Comparison of ENCODE assay signal across 8 cellular contexts in the genomic region with DNA sequence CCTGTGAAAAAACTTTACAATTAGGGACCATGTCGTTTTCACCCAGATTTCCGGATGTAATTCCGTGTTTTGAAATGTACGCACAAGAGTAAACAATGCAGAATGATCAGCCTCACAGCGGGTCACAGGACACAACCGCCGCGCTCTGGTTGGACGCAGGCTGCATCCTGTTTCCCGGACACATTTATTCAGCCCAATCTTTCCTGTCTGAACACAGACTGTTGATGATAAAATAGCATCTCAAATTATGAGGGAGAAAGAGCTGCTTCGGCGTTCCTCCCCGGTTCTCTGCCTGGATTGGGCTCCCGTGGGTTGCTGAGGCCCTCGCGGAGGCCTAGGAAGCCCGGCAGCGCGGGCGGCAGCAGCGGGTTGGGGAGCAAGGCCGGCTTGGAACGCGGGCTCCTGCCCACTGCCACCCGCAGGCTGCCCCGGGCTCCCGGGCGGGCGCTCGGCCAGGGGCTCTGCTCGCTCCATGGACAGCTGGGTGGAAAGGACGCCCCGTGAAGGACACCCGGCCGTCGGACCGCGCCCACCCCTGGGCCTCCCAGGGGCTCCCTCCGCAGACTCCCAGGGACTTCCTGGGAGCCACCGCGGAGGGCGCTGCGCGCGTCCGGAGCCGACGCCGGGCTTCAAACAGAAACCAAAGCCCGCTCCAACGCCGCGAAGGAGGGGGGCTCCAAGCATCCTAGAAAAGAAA.
DNase-seq lines count a peak whose midpoint lies in the region; ATAC-seq, FAIRE-seq and TF ChIP-seq lines count a peak whose summit lies in the region.

No MANE protein-coding gene starts in this region.

- intact Hi-C loops in naive thymus-derived CD4-positive, alpha-beta T cell (cut with micrococcal nuclease): no loop called here

- H3K4me1 Mint-ChIP-seq in naive thymus-derived CD4-positive, alpha-beta T cell: peaks cover 0 to 5% (median 3%) of the 10 kb centered on the region in 7 donors

- no peaks in the 10 kb centered on the region for H3K9me3 ChIP-seq in WERI-Rb-1 (ENCODE audit: severe bottlenecking)
- H3K9me3 ChIP-seq in naive thymus-derived CD4-positive, alpha-beta T cell (ENCODE audit: control insufficient read depth in 2 of 3, low read length in 3 of 3): no peaks in the 10 kb centered on the region

- peak overlapping the region; percentile 61 for H3K4me3 ChIP-seq in WERI-Rb-1 (ENCODE audit: low read depth, low read length)
- no peak overlapping the region for H3K4me3 ChIP-seq in naive thymus-derived CD4-positive, alpha-beta T cell (ENCODE audit: low read length)

- in situ Hi-C loops in GM13977 (cut with MboI; ENCODE audit: low pct_unique_long_range_greater_than_20kb, low sequenced_read_pairs, unreplicated experiment): no loop called here

- CTCF ChIA-PET in naive thymus-derived CD4-positive, alpha-beta T cell (lab: Charles Lee): no interaction called here

- H3K27ac ChIP-seq in WERI-Rb-1: peak overlapping the region; percentile 89
- H3K27ac ChIP-seq in naive thymus-derived CD4-positive, alpha-beta T cell (ENCODE audit: low read depth, low read length): no peak overlapping the region

- POLR2A ChIA-PET in naive thymus-derived CD4-positive, alpha-beta T cell (lab: Charles Lee): no interaction called here

- FAIRE-seq in frontal cortex (lab: Jason Lieb, UNC): no peak

- H3K27me3 ChIP-seq in WERI-Rb-1 (ENCODE audit: insufficient read depth, low read depth, severe bottlenecking): no peaks in the 10 kb centered on the region
- H3K27me3 ChIP-seq in naive thymus-derived CD4-positive, alpha-beta T cell (ENCODE audit: control insufficient read depth in 2 of 2, insufficient read depth in 2 of 2, low read length in 2 of 2): no peaks in the 10 kb centered on the region

- H3K27ac Mint-ChIP-seq in naive thymus-derived CD4-positive, alpha-beta T cell: peak overlapping the region in 1 of 9 donors; percentile 54

- TF ChIP-seq CTCF in GM13977 (IDR thresholded peaks at IDR 0.05; ENCODE audit: extremely low read depth, insufficient read depth, missing control alignments) (no peak), WERI-Rb-1 (IDR thresholded peaks at IDR 0.05; ENCODE audit: low read depth, low read length) (peak; percentile 70)

- peak overlapping the region in 6 of 10 donors; percentile 9 to 77 (median 42) for H3K4me3 Mint-ChIP-seq in naive thymus-derived CD4-positive, alpha-beta T cell

- H3K36me3 ChIP-seq in WERI-Rb-1: peaks cover 19% of the 10 kb centered on the region
- H3K36me3 ChIP-seq in naive thymus-derived CD4-positive, alpha-beta T cell (ENCODE audit: control insufficient read depth in 2 of 3, insufficient read depth in 3 of 3, low read length in 3 of 3): no peaks in the 10 kb centered on the region

- peaks cover 0 to 5% (median 3%) of the 10 kb centered on the region in 11 donors for H3K9me3 Mint-ChIP-seq in naive thymus-derived CD4-positive, alpha-beta T cell

- H3K4me1 ChIP-seq in naive thymus-derived CD4-positive, alpha-beta T cell (ENCODE audit: control insufficient read depth in 2 of 2, insufficient read depth in 2 of 2, low read length in 2 of 2): no peaks in the 10 kb centered on the region

- DNase-seq in A172 (ENCODE audit: low spot score) (peak; percentile 73), GM13977 (ENCODE audit: low spot score) (peak; percentile 34), NCI-H1436 (lab: John Stamatoyannopoulos, UW) (peak; percentile 87), WERI-Rb-1 (peak; percentile 88), frontal cortex (ENCODE audit: low spot score in 2 of 2) (peak; percentile 69 to 71)
- DNase-seq in naive thymus-derived CD4-positive, alpha-beta T cell: peak in 1 of 9 donors; percentile 20
- DNase-seq in activated CD4-positive, CD25-positive, alpha-beta regulatory T cell treated with anti-CD3 and anti-CD28 coated beads, Interleukin-2, amount 50 U/mL, for 72 hours: no peak

- H3K36me3 Mint-ChIP-seq in naive thymus-derived CD4-positive, alpha-beta T cell: no peaks in the 10 kb centered on the region

- peak; percentile 89 for ATAC-seq in HG02852 (IDR thresholded peaks at IDR 0.05; ENCODE audit: unreplicated experiment)
- ATAC-seq in naive thymus-derived CD4-positive, alpha-beta T cell: no peak

- peaks cover 24 to 33% (median 24%) of the 10 kb centered on the region in 5 donors for H3K27me3 Mint-ChIP-seq in naive thymus-derived CD4-positive, alpha-beta T cell
